ENCODE assay signal across 1 cellular context in the genomic region with DNA sequence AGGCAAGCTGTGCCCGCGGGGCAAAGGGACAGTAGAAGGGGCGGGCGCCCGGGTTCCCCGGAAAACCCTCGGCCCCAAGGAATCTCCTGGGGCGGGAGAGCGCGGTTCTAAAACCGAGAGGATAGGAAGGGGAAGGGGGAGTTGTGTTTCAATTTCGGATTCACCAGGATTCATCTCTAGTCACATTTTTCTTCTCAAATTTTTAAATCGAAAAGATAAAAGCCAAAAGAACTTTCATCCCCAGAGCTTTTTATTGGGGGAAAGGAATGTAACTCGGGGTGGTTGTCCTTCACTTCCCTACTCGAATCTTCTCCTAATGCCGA.
TF ChIP-seq lines count a peak whose summit lies in the region.

No MANE protein-coding gene starts in this region.

TF ChIP-seq in HepG2, 621 proteins besides CTCF, POLR2A, EP300 and RAD21:
- TF ChIP-seq, protein P1, sequence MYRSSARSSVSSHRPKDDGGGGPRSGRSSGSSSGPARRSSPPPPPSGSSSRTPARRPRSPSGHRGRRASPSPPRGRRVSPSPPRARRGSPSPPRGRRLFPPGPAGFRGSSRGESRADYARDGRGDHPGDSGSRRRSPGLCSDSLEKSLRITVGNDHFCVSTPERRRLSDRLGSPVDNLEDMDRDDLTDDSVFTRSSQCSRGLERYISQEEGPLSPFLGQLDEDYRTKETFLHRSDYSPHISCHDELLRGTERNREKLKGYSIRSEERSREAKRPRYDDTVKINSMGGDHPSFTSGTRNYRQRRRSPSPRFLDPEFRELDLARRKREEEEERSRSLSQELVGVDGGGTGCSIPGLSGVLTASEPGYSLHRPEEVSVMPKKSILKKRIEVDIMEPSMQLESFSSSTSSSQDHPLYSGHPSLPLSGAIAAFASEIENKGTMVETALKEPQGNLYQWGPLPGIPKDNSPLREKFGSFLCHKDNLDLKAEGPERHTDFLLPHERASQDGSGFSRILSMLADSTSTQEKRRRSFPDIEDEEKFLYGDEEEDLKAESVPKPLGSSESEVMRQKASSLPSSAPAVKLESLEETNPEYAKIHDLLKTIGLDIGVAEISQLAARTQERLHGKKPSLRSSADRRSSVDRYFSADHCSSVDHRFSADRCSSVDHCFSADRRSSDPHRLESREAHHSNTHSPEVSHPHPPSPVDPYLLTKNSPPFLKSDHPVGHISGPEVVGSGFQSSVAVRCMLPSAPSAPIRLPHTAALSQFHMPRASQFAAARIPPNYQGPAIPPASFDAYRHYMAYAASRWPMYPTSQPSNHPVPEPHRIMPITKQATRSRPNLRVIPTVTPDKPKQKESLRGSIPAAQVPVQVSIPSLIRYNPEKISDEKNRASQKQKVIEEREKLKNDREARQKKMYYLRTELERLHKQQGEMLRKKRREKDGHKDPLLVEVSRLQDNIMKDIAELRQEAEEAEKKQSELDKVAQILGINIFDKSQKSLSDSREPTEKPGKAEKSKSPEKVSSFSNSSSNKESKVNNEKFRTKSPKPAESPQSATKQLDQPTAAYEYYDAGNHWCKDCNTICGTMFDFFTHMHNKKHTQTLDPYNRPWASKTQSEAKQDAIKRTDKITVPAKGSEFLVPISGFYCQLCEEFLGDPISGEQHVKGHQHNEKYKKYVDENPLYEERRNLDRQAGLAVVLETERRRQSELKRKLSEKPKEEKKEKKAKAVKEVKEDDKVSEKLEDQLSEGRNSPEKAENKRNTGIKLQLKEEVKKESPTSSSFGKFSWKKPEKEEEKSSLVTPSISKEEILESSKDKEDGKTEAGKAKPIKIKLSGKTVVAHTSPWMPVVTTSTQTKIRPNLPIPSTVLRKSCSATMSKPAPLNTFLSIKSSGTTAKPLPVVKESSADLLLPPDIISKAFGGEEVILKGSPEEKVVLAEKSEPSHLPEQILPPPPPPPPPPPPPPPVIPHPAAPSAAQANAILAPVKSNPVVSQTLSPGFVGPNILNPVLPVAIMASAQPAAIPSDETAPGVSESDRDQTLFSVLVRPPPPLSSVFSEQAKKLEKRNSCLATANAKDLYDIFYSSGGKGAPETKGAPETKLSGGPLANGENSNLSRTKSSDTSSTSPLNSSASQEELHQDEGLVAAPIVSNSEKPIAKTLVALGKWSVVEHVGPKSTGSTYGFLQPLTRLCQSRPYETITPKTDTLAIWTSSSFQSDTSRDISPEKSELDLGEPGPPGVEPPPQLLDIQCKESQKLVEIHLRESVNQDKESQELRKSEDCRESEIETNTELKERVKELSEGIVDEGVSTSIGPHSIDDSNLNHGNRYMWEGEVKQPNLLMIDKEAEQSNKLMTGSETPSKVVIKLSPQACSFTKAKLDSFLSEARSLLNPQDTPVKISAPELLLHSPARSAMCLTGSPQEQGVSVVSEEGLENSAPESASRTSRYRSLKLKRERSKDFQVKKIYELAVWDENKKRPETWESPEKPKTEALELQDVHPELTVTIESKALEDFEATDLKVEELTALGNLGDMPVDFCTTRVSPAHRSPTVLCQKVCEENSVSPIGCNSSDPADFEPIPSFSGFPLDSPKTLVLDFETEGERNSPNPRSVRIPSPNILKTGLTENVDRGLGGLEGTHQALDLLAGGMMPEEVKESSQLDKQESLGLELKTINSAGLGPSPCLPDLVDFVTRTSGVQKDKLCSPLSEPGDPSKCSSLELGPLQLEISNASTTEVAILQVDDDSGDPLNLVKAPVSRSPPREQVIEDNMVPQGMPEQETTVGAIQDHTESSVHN (CRISPR knock-in tag; IDR thresholded peaks at IDR 0.05), result no peak
- TF ChIP-seq ZNF646 (CRISPR knock-in tag; IDR thresholded peaks at IDR 0.05) (no peak), ZNF331 (CRISPR knock-in tag; IDR thresholded peaks at IDR 0.05) (no peak), YY1 (IDR thresholded peaks at IDR 0.05; ENCODE audit: insufficient read depth, insufficient replicate concordance, low read depth, low read length) (no peak), PHF20 (CRISPR knock-in tag; IDR thresholded peaks at IDR 0.05) (no peak), NONO (IDR thresholded peaks at IDR 0.05) (no peak), NONO (CRISPR knock-in tag; conservative IDR thresholded peaks at IDR 0.05) (0 out of 2 replicates have a peak, but pooled peaks have one; percentile 11), ZNF777 (CRISPR knock-in tag; IDR thresholded peaks at IDR 0.05) (no peak), ZFP62 (CRISPR knock-in tag; IDR thresholded peaks at IDR 0.05) (no peak)
TF ChIP-seq in HepG2: peak in this region for 1.
